In the genomic region with DNA sequence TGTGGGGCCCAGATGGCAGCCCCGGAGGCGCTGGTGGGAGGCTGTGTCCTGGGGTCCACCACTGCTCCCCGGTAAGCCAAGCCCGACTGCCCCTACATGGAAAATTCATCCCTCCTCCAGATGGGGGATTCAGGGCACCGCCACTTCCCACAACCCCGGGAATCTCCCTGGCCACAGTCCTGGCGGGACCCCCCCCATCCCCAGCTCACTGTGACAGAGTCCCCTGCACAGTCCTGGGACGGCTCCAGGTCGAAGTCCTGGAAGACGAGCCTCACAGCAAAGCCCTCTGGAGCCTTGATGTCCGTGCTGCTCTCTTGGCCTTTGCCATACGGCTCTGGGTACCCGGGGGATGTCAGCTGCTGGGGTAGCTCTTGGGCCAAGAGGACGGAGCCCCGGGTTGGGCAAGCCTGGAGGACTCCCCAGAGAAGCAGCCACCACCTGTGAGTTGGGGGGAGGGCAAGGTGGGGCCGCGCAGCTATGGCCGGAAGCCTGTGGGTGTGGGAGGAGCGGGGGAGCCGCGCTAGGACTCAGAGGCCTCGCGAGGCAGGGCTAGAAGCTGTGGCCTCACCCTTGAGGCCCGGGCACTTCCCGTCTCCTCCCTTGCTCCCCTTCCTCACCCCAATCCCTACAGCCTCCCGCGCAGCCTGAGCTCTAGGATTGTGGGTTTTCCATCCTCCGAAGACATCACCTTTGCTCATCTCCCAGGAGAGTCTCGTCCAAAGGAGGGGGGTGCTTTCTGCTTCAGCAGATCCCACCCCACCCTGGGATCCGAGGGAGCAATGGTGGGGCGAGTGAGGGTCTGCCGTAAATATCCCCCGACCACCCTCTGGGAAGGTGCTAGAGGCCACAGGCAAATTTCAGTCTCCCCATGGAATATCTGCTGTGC, we compare ENCODE assay signal across 8 cellular contexts. TPM values are rescaled to one million over a fixed set of nuclear protein-coding genes. Genes with fewer than 3 reads are reported as not detected.
A peak's percentile ranks its signal among the peaks of the same experiment; 100 is the strongest.
DNase-seq lines count a peak whose midpoint lies in the region; ATAC-seq and TF ChIP-seq lines count a peak whose summit lies in the region.

No MANE protein-coding gene starts in this region.

- H3K9me3 ChIP-seq in Panc1 (ENCODE audit: control insufficient read depth, insufficient read depth, low read depth, low read length) (peaks cover 7% of the 10 kb centered on the region; the same call in 1 of the 2 replicates), tibial artery (peaks cover 0 to 4% (median 0%) of the 10 kb centered on the region in 3 donors)

- ATAC-seq in HG03354 (IDR thresholded peaks at IDR 0.05; ENCODE audit: poor library complexity, severe bottlenecking, unreplicated experiment): peak; percentile 92
- ATAC-seq in Panc1: peak; percentile 93
- ATAC-seq in activated T-helper 17 cell treated with anti-CD3 and anti-CD28 coated beads, Interleukin-2, amount 50 U/mL, for 72 hours (replicated peaks): peak; percentile 96
- ATAC-seq in omental fat pad (ENCODE audit: low FRiP score): peak; percentile 81

- POLR2A ChIA-PET in Panc1 (lab: Charles Lee): interaction anchor here (0.5 to 0.7 kb wide), 2 partner anchors 100 to 419 kb away, joined by 3 to 6 read pairs; a partner anchor contains a TSS

- H3K27ac Mint-ChIP-seq in CD14-positive monocyte: peak overlapping the region; percentile 76 to 93 (median 91)
- peak overlapping the region; percentile 95 for H3K27ac Mint-ChIP-seq in activated T-helper 17 cell treated with anti-CD3 and anti-CD28 coated beads, Interleukin-2, amount 50 U/mL, for 72 hours

- H3K27ac ChIP-seq in Panc1 (ENCODE audit: low read length): peak overlapping the region; percentile 87
- peak overlapping the region; percentile 92 for H3K27ac ChIP-seq in tibial artery

- in situ Hi-C loops in Panc1 (cut with HindIII; ENCODE audit: low pct_unique_long_range_greater_than_20kb, low sequenced_read_pairs): no loop called here

- H3K4me1 ChIP-seq in Panc1 (ENCODE audit: control insufficient read depth, insufficient read depth, low read length) (peaks cover 5% of the 10 kb centered on the region; the same call in 1 of the 2 replicates), tibial artery (peaks cover 0 to 25% (median 15%) of the 10 kb centered on the region in 4 donors)

- H3K4me3 Mint-ChIP-seq in CD14-positive monocyte: peak overlapping the region; percentile 86 to 95
- peak overlapping the region; percentile 97 for H3K4me3 Mint-ChIP-seq in activated T-helper 17 cell treated with anti-CD3 and anti-CD28 coated beads, Interleukin-2, amount 50 U/mL, for 72 hours

- H3K27me3 ChIP-seq in Panc1 (ENCODE audit: control insufficient read depth, insufficient read depth, low read length) (no peaks in the 10 kb centered on the region), tibial artery (no peaks in the 10 kb centered on the region)

- H3K4me1 Mint-ChIP-seq in CD14-positive monocyte: peaks cover 32% of the 10 kb centered on the region
- H3K4me1 Mint-ChIP-seq in activated T-helper 17 cell treated with anti-CD3 and anti-CD28 coated beads, Interleukin-2, amount 50 U/mL, for 72 hours: peaks cover 17% of the 10 kb centered on the region

- H3K4me3 ChIP-seq in Panc1 (ENCODE audit: low read depth in 2 of 2, low read length in 2 of 2) (peak overlapping the region; percentile 51 to 75), foreskin fibroblast (ENCODE audit: low read depth in 1 of 2, low read length in 2 of 2) (peak overlapping the region; percentile 83 to 84), tibial artery (peak overlapping the region; percentile 62 to 69)

- peaks cover 0 to 10% (median 6%) of the 10 kb centered on the region in 7 donors for H3K9me3 Mint-ChIP-seq in CD14-positive monocyte
- H3K9me3 Mint-ChIP-seq in activated T-helper 17 cell treated with anti-CD3 and anti-CD28 coated beads, Interleukin-2, amount 50 U/mL, for 72 hours: peaks cover 10% of the 10 kb centered on the region

- peaks cover 0 to 2% (median 0%) of the 10 kb centered on the region in 3 donors for H3K27me3 Mint-ChIP-seq in CD14-positive monocyte (ENCODE audit: low read depth in 3 of 3)
- no peaks in the 10 kb centered on the region for H3K27me3 Mint-ChIP-seq in activated T-helper 17 cell treated with anti-CD3 and anti-CD28 coated beads, Interleukin-2, amount 50 U/mL, for 72 hours

- H3K36me3 Mint-ChIP-seq in CD14-positive monocyte: peaks cover 30 to 41% of the 10 kb centered on the region in 2 donors
- peaks cover 55% of the 10 kb centered on the region for H3K36me3 Mint-ChIP-seq in activated T-helper 17 cell treated with anti-CD3 and anti-CD28 coated beads, Interleukin-2, amount 50 U/mL, for 72 hours (ENCODE audit: low read depth)

- TF ChIP-seq CTCF in CD14-positive monocyte (IDR thresholded peaks at IDR 0.05): no peak
- TF ChIP-seq CTCF in Panc1 (IDR thresholded peaks at IDR 0.05): no peak
- no peak for TF ChIP-seq CTCF in foreskin fibroblast (IDR thresholded peaks at IDR 0.05; ENCODE audit: low read depth, low read length)
- TF ChIP-seq CTCF in omental fat pad (IDR thresholded peaks at IDR 0.05): no peak
- TF ChIP-seq CTCF in tibial artery (IDR thresholded peaks at IDR 0.05): no peak

- BruUV-seq in Panc1 (replicated peaks; lab: Mats Ljungman, UMichigan): no TSS peak

- peak; percentile 96 for TF ChIP-seq POLR2A in GM19099 (IDR thresholded peaks at IDR 0.05; ENCODE audit: extremely low read depth, insufficient read length, low read depth)

- H3K36me3 ChIP-seq in Panc1 (ENCODE audit: control insufficient read depth, insufficient read depth, low read length): no peaks in the 10 kb centered on the region; the same call in 1 of the 2 replicates
- peaks cover 0 to 12% (median 9%) of the 10 kb centered on the region in 3 donors for H3K36me3 ChIP-seq in tibial artery

- no peak for DNase-seq in CD14-positive monocyte (ENCODE audit: low spot score)
- no peak for DNase-seq in Panc1 (ENCODE audit: low read depth, low spot score)
- DNase-seq in foreskin fibroblast: peak; percentile 77 to 92
- no peak for DNase-seq in omental fat pad (ENCODE audit: low spot score)
- peak; percentile 83 to 89 for DNase-seq in tibial artery

- CTCF ChIA-PET in Panc1 (lab: Charles Lee): interaction anchor here (0.8 to 1.2 kb wide), 3 partner anchors 15 to 48 kb away, joined by 3 to 4 read pairs (median 4); a partner anchor contains a TSS

- intact Hi-C loops in CD14-positive monocyte (cut with micrococcal nuclease): loop anchor here (2.0 to 5.0 kb wide), 2 partner anchors 186 to 239 kb away; no protein-coding TSS in a partner anchor
- intact Hi-C loops in Panc1 (cut with micrococcal nuclease; ENCODE audit: unreplicated experiment): no loop called here
- intact Hi-C loops in tibial artery (cut with DNase I; ENCODE audit: low total_unique reads): loop anchor here (5.0 kb wide), 1 partner anchor 91 kb away; a partner anchor contains a TSS

RNA-seq across cellular contexts. Expression of a gene that starts 0.7 kb away (rescaled TPM):
- polyA plus RNA-seq in CD14-positive monocyte: 1 to 10 TPM; 4.8 to 5.6 TPM
- total RNA-seq in Panc1 (2021; ENCODE audit: unreplicated experiment) (10.7 TPM), omental fat pad (100 to 1,000 TPM in 2 of 4 donors, 10 to 100 TPM in 2; 85.9 to 126 (median 107) TPM)
- 6.9 TPM for polyA plus RNA-seq in Panc1 (2012; ENCODE audit: insufficient read length)
- 10 to 100 TPM; 14.0 to 30.6 TPM for total RNA-seq in activated T-helper 17 cell treated with anti-CD3 and anti-CD28 coated beads, Interleukin-2, amount 50 U/mL, for 72 hours

RNA-seq across cellular contexts. Expression of a gene that starts 16.0 kb away (rescaled TPM):
- polyA plus RNA-seq in CD14-positive monocyte: under 1 TPM in 1 of 2 donors, not detected in 1; 0.14 TPM
- total RNA-seq in Panc1 (2021; ENCODE audit: unreplicated experiment) (1.3 TPM), omental fat pad (1,000 to 10,000 TPM in 1 of 4 donors, 100 to 1,000 TPM in 3; 571 to 1,080 (median 751) TPM)
- 1.8 TPM for polyA plus RNA-seq in Panc1 (2012; ENCODE audit: insufficient read length)
- total RNA-seq in activated T-helper 17 cell treated with anti-CD3 and anti-CD28 coated beads, Interleukin-2, amount 50 U/mL, for 72 hours: 1 to 10 TPM; 3.2 to 3.3 TPM

RNA-seq across cellular contexts. Expression of a gene that starts 20.4 kb away (rescaled TPM):
- not detected for polyA plus RNA-seq in CD14-positive monocyte
- total RNA-seq in Panc1 (2021; ENCODE audit: unreplicated experiment): not detected
- 1.3 TPM for polyA plus RNA-seq in Panc1 (2012; ENCODE audit: insufficient read length)
- total RNA-seq in activated T-helper 17 cell treated with anti-CD3 and anti-CD28 coated beads, Interleukin-2, amount 50 U/mL, for 72 hours: not detected
- 1 to 10 TPM; 1.0 to 3.0 (median 1.9) TPM for total RNA-seq in omental fat pad

RNA-seq across cellular contexts. Expression of a gene that starts 21.9 kb away (rescaled TPM):
- polyA plus RNA-seq in CD14-positive monocyte: not detected
- total RNA-seq in Panc1 (2021; ENCODE audit: unreplicated experiment) (5.9 TPM), omental fat pad (10 to 100 TPM; 25.9 to 57.5 (median 44.8) TPM)
- polyA plus RNA-seq in Panc1 (2012; ENCODE audit: insufficient read length): 13.7 TPM
- 10 to 100 TPM; 51.8 to 61.9 TPM for total RNA-seq in activated T-helper 17 cell treated with anti-CD3 and anti-CD28 coated beads, Interleukin-2, amount 50 U/mL, for 72 hours

RNA-seq across cellular contexts. Expression of a gene that starts 47.8 kb away (rescaled TPM):
- polyA plus RNA-seq in CD14-positive monocyte: not detected
- total RNA-seq in Panc1 (2021; ENCODE audit: unreplicated experiment) (1.8 TPM), omental fat pad (100 to 1,000 TPM; 490 to 872 (median 705) TPM)
- polyA plus RNA-seq in Panc1 (2012; ENCODE audit: insufficient read length): 1.4 TPM
- total RNA-seq in activated T-helper 17 cell treated with anti-CD3 and anti-CD28 coated beads, Interleukin-2, amount 50 U/mL, for 72 hours: 10 to 100 TPM in 1 of 2 donors, 1 to 10 TPM in 1; 6.9 to 13.1 TPM

Comparison
In these comparisons a context has a peak if more than half of its experiments do, and no peak if none do; other contexts are left out.
1. DNase-seq: peak in foreskin fibroblast (2 of 2) and tibial artery (2 of 2); none in CD14-positive monocyte (single experiment), Panc1 (single experiment) and omental fat pad (single experiment).
2. RNA of a gene that starts 16.0 kb away (total RNA-seq): 571 to 1,080 TPM in omental fat pad; 3.2 to 3.3 TPM in activated T-helper 17 cell treated with anti-CD3 and anti-CD28 coated beads, Interleukin-2, amount 50 U/mL, for 72 hours and 1.3 TPM in Panc1 (single experiment); every median in the first group is over 100 times any median in the second.
3. Peak in every context shown above with its lines, with median percentiles within 50 percentile points of each other: ATAC-seq and H3K4me3 ChIP-seq.